Comparison of ENCODE assay signal across 23 cellular contexts in the genomic region with DNA sequence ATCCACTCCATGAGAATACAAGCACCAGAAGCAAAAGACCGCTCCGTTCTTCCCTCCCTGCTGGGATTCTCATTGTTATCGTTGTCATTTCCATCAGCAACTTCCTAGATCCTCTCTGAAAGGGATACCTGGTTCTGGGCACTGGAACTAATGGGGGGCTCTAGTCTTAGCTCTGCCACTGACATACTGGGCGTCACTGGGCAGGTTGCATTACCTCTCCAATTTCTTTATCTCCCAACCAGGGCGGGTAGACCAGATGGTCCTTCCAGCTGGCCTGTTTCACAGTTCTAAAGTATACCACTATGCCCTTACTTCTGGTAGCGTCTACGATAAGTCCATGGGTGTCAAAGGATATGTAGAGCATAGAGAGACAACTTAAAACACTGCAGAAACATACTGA. TPM values are rescaled to one million over a fixed set of nuclear protein-coding genes. Genes with fewer than 3 reads are reported as not detected.
"Had no signal": no experiment of that assay in that cellular context is flagged by ENCODE, and none has a peak within 500 bp of the region (broad histone marks: within the 10 kb centered on the region; RNA-seq: fewer than 3 reads in every experiment).

No MANE protein-coding gene starts in this region.

- H3K27ac ChIP-seq: gastrocnemius medialis, heart left ventricle, left lung, right atrium auricular region, thoracic aorta had no signal

- H3K36me3 Mint-ChIP-seq: brain had no signal

- ATAC-seq: activated CD8-positive, alpha-beta T cell treated with anti-CD3 and anti-CD28 coated beads for 36 hours; esophagus mucosa; gastrocnemius medialis; left lung had no signal

- H3K4me1 ChIP-seq: gastrocnemius medialis, left lung, right atrium auricular region had no signal

- H3K4me3 Mint-ChIP-seq: activated CD4-positive, alpha-beta T cell treated with anti-CD3 and anti-CD28 coated beads, Interleukin-2, amount 10 ng/mL, durations not matched to agents 24 days and 14 days; activated CD8-positive, alpha-beta T cell treated with anti-CD3 and anti-CD28 coated beads for 36 hours; activated naive CD4-positive, alpha-beta T cell treated with anti-CD3 and anti-CD28 coated beads for 36 hours; central memory CD8-positive, alpha-beta T cell; mesothelial cell of epicardium; nephron; stimulated activated naive CD8-positive, alpha-beta T cell treated with anti-CD3 and anti-CD28 coated beads, Interleukin-15, Interleukin-2, amounts not matched to agents 100 ng/mL and 50 ng/mL, for 24 hours had no signal

- H3K9me3 ChIP-seq: gastrocnemius medialis, heart left ventricle, left lung, right atrium auricular region, thoracic aorta had no signal

- H3K27me3 Mint-ChIP-seq: brain had no signal

- H3K27me3 ChIP-seq: gastrocnemius medialis, right atrium auricular region had no signal

- H3K4me1 Mint-ChIP-seq: activated CD4-positive, alpha-beta T cell treated with anti-CD3 and anti-CD28 coated beads, Interleukin-2, amount 10 ng/mL, durations not matched to agents 24 days and 14 days; central memory CD8-positive, alpha-beta T cell; nephron had no signal

- H3K27ac Mint-ChIP-seq: activated CD4-positive, alpha-beta T cell treated with anti-CD3 and anti-CD28 coated beads, Interleukin-2, amount 10 ng/mL, durations not matched to agents 24 days and 14 days; activated CD8-positive, alpha-beta T cell treated with anti-CD3 and anti-CD28 coated beads for 36 hours; activated naive CD4-positive, alpha-beta T cell treated with anti-CD3 and anti-CD28 coated beads for 36 hours; mesothelial cell of epicardium; nephron; stimulated activated naive CD8-positive, alpha-beta T cell treated with anti-CD3 and anti-CD28 coated beads, Interleukin-15, Interleukin-2, amounts not matched to agents 100 ng/mL and 50 ng/mL, for 24 hours had no signal

- DNase-seq: activated CD4-positive, alpha-beta T cell treated with anti-CD3 and anti-CD28 coated beads, Interleukin-2, amount 10 ng/mL, durations not matched to agents 24 days and 14 days; activated CD8-positive, alpha-beta T cell treated with anti-CD3 and anti-CD28 coated beads for 36 hours; activated naive CD4-positive, alpha-beta T cell treated with anti-CD3 and anti-CD28 coated beads for 36 hours; activated T-cell treated with anti-CD3 and anti-CD28 coated beads, Interleukin-2, amount 50 U/mL, for 1 hour; cortex of kidney; effector CD4-positive, alpha-beta T cell; gastrocnemius medialis; heart left ventricle; kidney; left lung; occipital lobe; stimulated activated CD4-positive, alpha-beta T cell treated with anti-CD3 and anti-CD28 coated beads, Interleukin-2, amount 100 ng/mL, for 48 hours; T1000 had no signal

- H3K4me3 ChIP-seq: gastrocnemius medialis, heart left ventricle, left lung, right atrium auricular region, thoracic aorta had no signal

- H3K36me3 ChIP-seq: gastrocnemius medialis, heart left ventricle, left lung, right atrium auricular region, thoracic aorta had no signal

- H3K9me3 Mint-ChIP-seq: activated CD4-positive, alpha-beta T cell treated with anti-CD3 and anti-CD28 coated beads, Interleukin-2, amount 10 ng/mL, durations not matched to agents 24 days and 14 days; activated CD8-positive, alpha-beta T cell treated with anti-CD3 and anti-CD28 coated beads for 36 hours; activated naive CD4-positive, alpha-beta T cell treated with anti-CD3 and anti-CD28 coated beads for 36 hours; central memory CD8-positive, alpha-beta T cell; mesothelial cell of epicardium; nephron; stimulated activated naive CD8-positive, alpha-beta T cell treated with anti-CD3 and anti-CD28 coated beads, Interleukin-15, Interleukin-2, amounts not matched to agents 100 ng/mL and 50 ng/mL, for 24 hours had no signal

RNA-seq across cellular contexts. Expression of a gene that starts 1.4 kb away (rescaled TPM):
- total RNA-seq: activated CD4-positive, alpha-beta T cell treated with anti-CD3 and anti-CD28 coated beads, Interleukin-2, amount 10 ng/mL, durations not matched to agents 24 days and 14 days; activated CD8-positive, alpha-beta T cell treated with anti-CD3 and anti-CD28 coated beads for 36 hours; activated naive CD4-positive, alpha-beta T cell treated with anti-CD3 and anti-CD28 coated beads for 36 hours; T-helper 1 cell treated with Interleukin-12 subunit alpha and Interleukin-12 subunit beta and Interleukin-4 antibody, amounts not matched to agents 30 ng/mL and 1 ng/mL, for 36 hours; thoracic aorta had no signal

RNA-seq across cellular contexts. Expression of a gene that starts 36.3 kb away (rescaled TPM):
- total RNA-seq: lung microvascular endothelial cell had no signal
